ENCODE assay signal across 15 cellular contexts in genomic region chr17:80123791-80124190, GRCh38. TPM values are rescaled to one million over a fixed set of nuclear protein-coding genes. Genes with fewer than 3 reads are reported as not detected.
A peak's percentile ranks its signal among the peaks of the same experiment; 100 is the strongest.
DNase-seq lines count a peak whose midpoint lies in the region; ATAC-seq and TF ChIP-seq lines count a peak whose summit lies in the region.
"Had no signal": no experiment of that assay in that cellular context is flagged by ENCODE, and none has a peak within 500 bp of the region (broad histone marks: within the 10 kb centered on the region; RNA-seq: fewer than 3 reads in every experiment).

No MANE protein-coding gene starts in this region.

- H2AK5ac ChIP-seq in trophoblast cell (ENCODE audit: low read length): no peak overlapping the region

- H3K9ac ChIP-seq in fibroblast of lung (ENCODE audit: insufficient read depth, low read length): no peak overlapping the region
- H3K9ac ChIP-seq in trophoblast cell (ENCODE audit: low read length): no peak overlapping the region

- H2AFZ ChIP-seq in fibroblast of lung (ENCODE audit: low read length) (no peak overlapping the region), trophoblast cell (ENCODE audit: insufficient read depth, low read length, poor library complexity) (no peak overlapping the region)

- no peak overlapping the region for H2BK5ac ChIP-seq in trophoblast cell (ENCODE audit: low read depth, low read length, poor library complexity)

- no peak overlapping the region for H2BK120ac ChIP-seq in trophoblast cell (ENCODE audit: insufficient read depth, low read length, poor library complexity)

- H4K20me1 ChIP-seq in fibroblast of lung (ENCODE audit: control insufficient read depth, extremely low read depth, insufficient read depth, low read length): no peaks in the 10 kb centered on the region

- peak overlapping the region; percentile 25 for H4K12ac ChIP-seq in trophoblast cell (ENCODE audit: low read depth, low read length)

- no peak overlapping the region for H3K23ac ChIP-seq in trophoblast cell (ENCODE audit: low read length)

- no CpG with 5 or more reads among the region's 15 CpGs for WGBS in trophoblast cell (ENCODE audit: extremely low coverage, insufficient coverage, insufficient read length)

- H4K8ac ChIP-seq in trophoblast cell (ENCODE audit: low read depth, low read length): no peak overlapping the region

- no peaks in the 10 kb centered on the region for H3K79me1 ChIP-seq in trophoblast cell (ENCODE audit: low read length)

- H3K79me2 ChIP-seq in fibroblast of lung (ENCODE audit: control insufficient read depth, insufficient read depth, low read length) (no peaks in the 10 kb centered on the region), trophoblast cell (ENCODE audit: control insufficient read depth, insufficient read depth, low read length, poor library complexity) (no peaks in the 10 kb centered on the region)

- H3K4me1 ChIP-seq in SJCRH30 (peaks cover 18% of the 10 kb centered on the region), fibroblast of lung (ENCODE audit: control insufficient read depth, extremely low read depth, insufficient read depth, low read length) (no peaks in the 10 kb centered on the region), trophoblast cell (ENCODE audit: control insufficient read depth in 1 of 2, insufficient read depth in 2 of 2, low read length in 2 of 2) (peaks cover 6 to 14% of the 10 kb centered on the region in 2 experiments)
- H3K4me1 ChIP-seq: left ventricle myocardium inferior had no signal

- H4K91ac ChIP-seq in trophoblast cell (ENCODE audit: low read depth, low read length): peak overlapping the region; percentile 29

- no peak overlapping the region for H2BK12ac ChIP-seq in trophoblast cell (ENCODE audit: low read length)

- no peaks in the 10 kb centered on the region for H3K9me3 ChIP-seq in SJCRH30 (replicated peaks)
- no peaks in the 10 kb centered on the region for H3K9me3 ChIP-seq in fibroblast of lung (ENCODE audit: control insufficient read depth, insufficient read depth, low read depth, low read length)
- no peaks in the 10 kb centered on the region for H3K9me3 ChIP-seq in trophoblast cell (ENCODE audit: insufficient read depth, low read depth, low read length)
- H3K9me3 ChIP-seq: left ventricle myocardium inferior had no signal

- ATAC-seq in GM21529 (IDR thresholded peaks at IDR 0.05; ENCODE audit: unreplicated experiment) (no peak), HG03520 (IDR thresholded peaks at IDR 0.05; ENCODE audit: unreplicated experiment) (no peak)

- no peak overlapping the region for H3K18ac ChIP-seq in trophoblast cell (ENCODE audit: low read length)

- no peaks in the 10 kb centered on the region for H3K36me3 ChIP-seq in SJCRH30
- no peaks in the 10 kb centered on the region for H3K36me3 ChIP-seq in fibroblast of lung (ENCODE audit: control insufficient read depth, insufficient read depth, low read length)
- H3K36me3 ChIP-seq in trophoblast cell (ENCODE audit: control insufficient read depth in 1 of 2, insufficient read depth in 2 of 2, low read length in 2 of 2): peaks cover 0 to 2% of the 10 kb centered on the region in 2 experiments

- no peak overlapping the region for H3K4ac ChIP-seq in trophoblast cell (ENCODE audit: low read depth, low read length)

- no peak overlapping the region for H3K4me2 ChIP-seq in fibroblast of lung (ENCODE audit: extremely low read depth, insufficient read depth, low read length)
- no peak overlapping the region for H3K4me2 ChIP-seq in trophoblast cell (ENCODE audit: low read length)

- H3K4me3 ChIP-seq in SJCRH30 (no peak overlapping the region), fibroblast of lung (replicated peaks in 1 of 4; ENCODE audit: control extremely low read depth in 1 of 4, insufficient read depth in 1 of 4, low read depth in 3 of 4, low read length in 4 of 4) (no peak overlapping the region), trophoblast cell (ENCODE audit: low read depth, low read length) (no peak overlapping the region)
- H3K4me3 ChIP-seq: left ventricle myocardium inferior had no signal

- H3K27me3 ChIP-seq in SJCRH30 (peaks cover 3% of the 10 kb centered on the region; the same call in 1 of the 2 replicates), fibroblast of lung (ENCODE audit: control insufficient read depth, insufficient read depth, low read length) (no peaks in the 10 kb centered on the region), trophoblast cell (ENCODE audit: insufficient read depth, low read length) (no peaks in the 10 kb centered on the region)

- TF ChIP-seq CTCF in fibroblast of lung (conservative IDR thresholded peaks at IDR 0.05 in 1 of 2, IDR thresholded peaks at IDR 0.05 in 1 of 2; ENCODE audit: low read depth in 1 of 2, low read length in 2 of 2): no peak

- H3K14ac ChIP-seq in trophoblast cell (ENCODE audit: low read length): no peak overlapping the region

- H3K27ac ChIP-seq in SJCRH30 (peak overlapping the region; percentile 23), fibroblast of lung (ENCODE audit: insufficient read depth, low read length) (no peak overlapping the region), trophoblast cell (ENCODE audit: low read depth, low read length) (no peak overlapping the region)
- H3K27ac ChIP-seq: left ventricle myocardium inferior had no signal

- DNase-seq in GM03348 (ENCODE audit: low spot score): peak; percentile 38
- DNase-seq in SJCRH30: peak; percentile 73 to 79
- DNase-seq in fibroblast of lung (ENCODE audit: low read depth in 2 of 2): peak; percentile 46 to 76
- DNase-seq in trophoblast cell: peak; percentile 90 to 92
- no peak for DNase-seq in activated CD4-positive, CD25-positive, alpha-beta regulatory T cell treated with anti-CD3 and anti-CD28 coated beads, Interleukin-2, amount 50 U/mL, for 72 hours
- no peak for DNase-seq in activated CD4-positive, alpha-beta T cell treated with anti-CD3 and anti-CD28 coated beads for 4 hours
- DNase-seq: activated CD8-positive, alpha-beta T cell treated with anti-CD3 and anti-CD28 coated beads, Interleukin-2, amount 10 ng/mL, durations not matched to agents 7 days and 5 days; activated naive CD4-positive, alpha-beta T cell treated with anti-CD3 and anti-CD28 coated beads, Interleukin-2, amount 10 ng/mL, durations not matched to agents 7 days and 5 days; CD4-positive, alpha-beta T cell; left ventricle myocardium inferior; NCI-H2029; stimulated activated CD4-positive, alpha-beta T cell treated with anti-CD3 and anti-CD28 coated beads, Interleukin-1b, Interleukin-23, amount 100 ng/mL, for 48 hours had no signal

RNA-seq across cellular contexts. Expression of gene GAA, which starts 22.4 kb away (rescaled TPM):
- 17.5 and 23.1 TPM in 2 replicates for total RNA-seq in SJCRH30 (2014; rRNA removed; shearing (Covaris generic))
- 20.3 and 25.6 TPM in 2 replicates for total RNA-seq in fibroblast of lung
- 4.9 and 6.4 TPM in 2 replicates for polyA plus RNA-seq in fibroblast of lung
- polyA plus RNA-seq in fibroblast of lung (2012): 21.3 and 26.7 TPM in 2 replicates
- 6.8 and 16.8 TPM in 2 replicates for polyA minus RNA-seq in fibroblast of lung (ENCODE audit: low replicate concordance)
- 38.1 and 40.0 TPM in 2 replicates for polyA plus RNA-seq in trophoblast cell (2013)

RNA-seq across cellular contexts. Expression of gene EIF4A3, which starts 23.1 kb away (rescaled TPM):
- 362 and 371 TPM in 2 replicates for total RNA-seq in SJCRH30 (2014; rRNA removed; shearing (Covaris generic))
- total RNA-seq in fibroblast of lung: 73.2 and 85.0 TPM in 2 replicates
- polyA plus RNA-seq in fibroblast of lung: 110 and 143 TPM in 2 replicates
- polyA plus RNA-seq in fibroblast of lung (2012): 85.6 and 103 TPM in 2 replicates
- 48.1 and 48.6 TPM in 2 replicates for polyA minus RNA-seq in fibroblast of lung (ENCODE audit: low replicate concordance)
- 81.7 and 91.5 TPM in 2 replicates for polyA plus RNA-seq in trophoblast cell (2013)

RNA-seq across cellular contexts. Expression of gene CARD14, which starts 46.0 kb away (rescaled TPM):
- total RNA-seq in SJCRH30 (2014; rRNA removed; shearing (Covaris generic)): 0.32 and 0.33 TPM in 2 replicates
- total RNA-seq in fibroblast of lung: 0.17 and 0.26 TPM in 2 replicates
- polyA plus RNA-seq in fibroblast of lung: 0.06 TPM in 1 of 2 replicates, not detected in the other
- 0.13 and 0.17 TPM in 2 replicates for polyA plus RNA-seq in fibroblast of lung (2012)
- 0.15 TPM in 1 of 2 replicates, not detected in the other for polyA minus RNA-seq in fibroblast of lung (ENCODE audit: low replicate concordance)
- polyA plus RNA-seq in trophoblast cell (2013): 1.1 and 1.3 TPM in 2 replicates
- total RNA-seq: activated CD8-positive, alpha-beta T cell treated with anti-CD3 and anti-CD28 coated beads, Interleukin-2, amount 10 ng/mL, durations not matched to agents 7 days and 5 days; CD4-positive, alpha-beta T cell; T-helper 1 cell treated with Interleukin-12 subunit alpha and Interleukin-12 subunit beta and Interleukin-4 antibody, amounts not matched to agents 30 ng/mL and 1 ng/mL, for 36 hours had no signal

Comparison
In these comparisons a context has a peak if more than half of its experiments do, and no peak if none do; other contexts are left out.
1. DNase-seq: peak in GM03348 (single experiment), SJCRH30 (2 of 2), fibroblast of lung (2 of 2) and trophoblast cell (2 of 2); none in activated CD4-positive, CD25-positive, alpha-beta regulatory T cell treated with anti-CD3 and anti-CD28 coated beads, Interleukin-2, amount 50 U/mL, for 72 hours (single experiment) and activated CD4-positive, alpha-beta T cell treated with anti-CD3 and anti-CD28 coated beads for 4 hours (0 of 2).